ENCODE assay signal across 2 cellular contexts in the genomic region with DNA sequence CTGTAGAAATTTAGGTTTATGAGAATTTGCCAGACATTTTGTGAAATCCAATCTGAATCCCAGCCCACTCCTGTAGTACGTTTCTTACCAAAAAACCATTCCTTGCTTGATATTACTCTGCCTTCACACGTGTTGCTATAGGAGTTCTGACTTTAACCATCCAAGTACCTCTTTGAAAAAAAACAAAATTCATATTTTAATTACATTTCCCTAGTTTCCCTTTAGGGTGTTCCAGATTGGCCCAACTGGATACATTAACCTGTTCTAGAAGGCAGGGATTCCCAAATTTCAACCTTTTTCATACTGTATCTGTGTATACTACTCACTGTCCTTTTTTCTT.
TF ChIP-seq lines count a peak whose summit lies in the region.

No MANE protein-coding gene starts in this region.

TF ChIP-seq in SK-N-SH, 30 proteins besides CTCF, POLR2A, EP300 and RAD21 (continued from another document):
- TF ChIP-seq, protein P1, sequence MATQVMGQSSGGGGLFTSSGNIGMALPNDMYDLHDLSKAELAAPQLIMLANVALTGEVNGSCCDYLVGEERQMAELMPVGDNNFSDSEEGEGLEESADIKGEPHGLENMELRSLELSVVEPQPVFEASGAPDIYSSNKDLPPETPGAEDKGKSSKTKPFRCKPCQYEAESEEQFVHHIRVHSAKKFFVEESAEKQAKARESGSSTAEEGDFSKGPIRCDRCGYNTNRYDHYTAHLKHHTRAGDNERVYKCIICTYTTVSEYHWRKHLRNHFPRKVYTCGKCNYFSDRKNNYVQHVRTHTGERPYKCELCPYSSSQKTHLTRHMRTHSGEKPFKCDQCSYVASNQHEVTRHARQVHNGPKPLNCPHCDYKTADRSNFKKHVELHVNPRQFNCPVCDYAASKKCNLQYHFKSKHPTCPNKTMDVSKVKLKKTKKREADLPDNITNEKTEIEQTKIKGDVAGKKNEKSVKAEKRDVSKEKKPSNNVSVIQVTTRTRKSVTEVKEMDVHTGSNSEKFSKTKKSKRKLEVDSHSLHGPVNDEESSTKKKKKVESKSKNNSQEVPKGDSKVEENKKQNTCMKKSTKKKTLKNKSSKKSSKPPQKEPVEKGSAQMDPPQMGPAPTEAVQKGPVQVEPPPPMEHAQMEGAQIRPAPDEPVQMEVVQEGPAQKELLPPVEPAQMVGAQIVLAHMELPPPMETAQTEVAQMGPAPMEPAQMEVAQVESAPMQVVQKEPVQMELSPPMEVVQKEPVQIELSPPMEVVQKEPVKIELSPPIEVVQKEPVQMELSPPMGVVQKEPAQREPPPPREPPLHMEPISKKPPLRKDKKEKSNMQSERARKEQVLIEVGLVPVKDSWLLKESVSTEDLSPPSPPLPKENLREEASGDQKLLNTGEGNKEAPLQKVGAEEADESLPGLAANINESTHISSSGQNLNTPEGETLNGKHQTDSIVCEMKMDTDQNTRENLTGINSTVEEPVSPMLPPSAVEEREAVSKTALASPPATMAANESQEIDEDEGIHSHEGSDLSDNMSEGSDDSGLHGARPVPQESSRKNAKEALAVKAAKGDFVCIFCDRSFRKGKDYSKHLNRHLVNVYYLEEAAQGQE (IDR thresholded peaks at IDR 0.05; ENCODE audit: low read depth, low read length) = no peak
- no peak for TF ChIP-seq SMC3 (IDR thresholded peaks at IDR 0.05; ENCODE audit: low read depth, low read length)
- TF ChIP-seq, protein P2, sequence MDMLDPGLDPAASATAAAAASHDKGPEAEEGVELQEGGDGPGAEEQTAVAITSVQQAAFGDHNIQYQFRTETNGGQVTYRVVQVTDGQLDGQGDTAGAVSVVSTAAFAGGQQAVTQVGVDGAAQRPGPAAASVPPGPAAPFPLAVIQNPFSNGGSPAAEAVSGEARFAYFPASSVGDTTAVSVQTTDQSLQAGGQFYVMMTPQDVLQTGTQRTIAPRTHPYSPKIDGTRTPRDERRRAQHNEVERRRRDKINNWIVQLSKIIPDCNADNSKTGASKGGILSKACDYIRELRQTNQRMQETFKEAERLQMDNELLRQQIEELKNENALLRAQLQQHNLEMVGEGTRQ (IDR thresholded peaks at IDR 0.05; ENCODE audit: borderline replicate concordance, low read depth, low read length) = no peak
- no peak for TF ChIP-seq TCF12 (IDR thresholded peaks at IDR 0.05)
- no peak for TF ChIP-seq RCOR1 (IDR thresholded peaks at IDR 0.05; ENCODE audit: low read length)
- TF ChIP-seq, protein P3, sequence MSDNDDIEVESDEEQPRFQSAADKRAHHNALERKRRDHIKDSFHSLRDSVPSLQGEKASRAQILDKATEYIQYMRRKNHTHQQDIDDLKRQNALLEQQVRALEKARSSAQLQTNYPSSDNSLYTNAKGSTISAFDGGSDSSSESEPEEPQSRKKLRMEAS (IDR thresholded peaks at IDR 0.05; ENCODE audit: low read depth) = no peak
- no peak for TF ChIP-seq FOXM1 (IDR thresholded peaks at IDR 0.05; ENCODE audit: low read depth)
- TF ChIP-seq EZH2phosphoT487 (IDR thresholded peaks at IDR 0.05; ENCODE audit: borderline replicate concordance, low read depth) = no peak
- TF ChIP-seq POLR2AphosphoS5 (IDR thresholded peaks at IDR 0.05; ENCODE audit: low read depth, low read length) = no peak
- TF ChIP-seq GATA2 (CRISPR knock-in tag; IDR thresholded peaks at IDR 0.05) = no peak
- no peak for TF ChIP-seq NFIC (IDR thresholded peaks at IDR 0.05; ENCODE audit: borderline replicate concordance)
- TF ChIP-seq YY1 (IDR thresholded peaks at IDR 0.05; ENCODE audit: low read depth) = no peak
- TF ChIP-seq, protein P4, sequence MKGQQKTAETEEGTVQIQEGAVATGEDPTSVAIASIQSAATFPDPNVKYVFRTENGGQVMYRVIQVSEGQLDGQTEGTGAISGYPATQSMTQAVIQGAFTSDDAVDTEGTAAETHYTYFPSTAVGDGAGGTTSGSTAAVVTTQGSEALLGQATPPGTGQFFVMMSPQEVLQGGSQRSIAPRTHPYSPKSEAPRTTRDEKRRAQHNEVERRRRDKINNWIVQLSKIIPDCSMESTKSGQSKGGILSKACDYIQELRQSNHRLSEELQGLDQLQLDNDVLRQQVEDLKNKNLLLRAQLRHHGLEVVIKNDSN (IDR thresholded peaks at IDR 0.05; ENCODE audit: borderline replicate concordance, low read depth) = no peak

TF ChIP-seq in SK-N-SH treated with all-trans-retinoic acid at 6 μM for 48 hours, 23 proteins besides CTCF, POLR2A, EP300 and RAD21 (continued from another document):
- TF ChIP-seq, protein P5, sequence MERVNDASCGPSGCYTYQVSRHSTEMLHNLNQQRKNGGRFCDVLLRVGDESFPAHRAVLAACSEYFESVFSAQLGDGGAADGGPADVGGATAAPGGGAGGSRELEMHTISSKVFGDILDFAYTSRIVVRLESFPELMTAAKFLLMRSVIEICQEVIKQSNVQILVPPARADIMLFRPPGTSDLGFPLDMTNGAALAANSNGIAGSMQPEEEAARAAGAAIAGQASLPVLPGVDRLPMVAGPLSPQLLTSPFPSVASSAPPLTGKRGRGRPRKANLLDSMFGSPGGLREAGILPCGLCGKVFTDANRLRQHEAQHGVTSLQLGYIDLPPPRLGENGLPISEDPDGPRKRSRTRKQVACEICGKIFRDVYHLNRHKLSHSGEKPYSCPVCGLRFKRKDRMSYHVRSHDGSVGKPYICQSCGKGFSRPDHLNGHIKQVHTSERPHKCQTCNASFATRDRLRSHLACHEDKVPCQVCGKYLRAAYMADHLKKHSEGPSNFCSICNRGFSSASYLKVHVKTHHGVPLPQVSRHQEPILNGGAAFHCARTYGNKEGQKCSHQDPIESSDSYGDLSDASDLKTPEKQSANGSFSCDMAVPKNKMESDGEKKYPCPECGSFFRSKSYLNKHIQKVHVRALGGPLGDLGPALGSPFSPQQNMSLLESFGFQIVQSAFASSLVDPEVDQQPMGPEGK (CRISPR knock-in tag; IDR thresholded peaks at IDR 0.05; ENCODE audit: borderline replicate concordance) = no peak
- TF ChIP-seq GLIS3 (CRISPR knock-in tag; IDR thresholded peaks at IDR 0.05) (no peak), ZC3H10 (CRISPR knock-in tag; IDR thresholded peaks at IDR 0.05) (no peak), ZNF70 (CRISPR knock-in tag; IDR thresholded peaks at IDR 0.05) (no peak), OSR1 (CRISPR knock-in tag; IDR thresholded peaks at IDR 0.05) (no peak), TOX (CRISPR knock-in tag; IDR thresholded peaks at IDR 0.05; ENCODE audit: borderline replicate concordance) (no peak), ZNF565 (CRISPR knock-in tag; conservative IDR thresholded peaks at IDR 0.05; ENCODE audit: low read depth) (no peak), PPARA (CRISPR knock-in tag; IDR thresholded peaks at IDR 0.05; ENCODE audit: borderline replicate concordance) (no peak), RARB (CRISPR knock-in tag; IDR thresholded peaks at IDR 0.05) (no peak), BACH2 (CRISPR knock-in tag; IDR thresholded peaks at IDR 0.05; ENCODE audit: borderline replicate concordance) (no peak), ISL1 (CRISPR knock-in tag; IDR thresholded peaks at IDR 0.05) (no peak)
- TF ChIP-seq, protein P6, sequence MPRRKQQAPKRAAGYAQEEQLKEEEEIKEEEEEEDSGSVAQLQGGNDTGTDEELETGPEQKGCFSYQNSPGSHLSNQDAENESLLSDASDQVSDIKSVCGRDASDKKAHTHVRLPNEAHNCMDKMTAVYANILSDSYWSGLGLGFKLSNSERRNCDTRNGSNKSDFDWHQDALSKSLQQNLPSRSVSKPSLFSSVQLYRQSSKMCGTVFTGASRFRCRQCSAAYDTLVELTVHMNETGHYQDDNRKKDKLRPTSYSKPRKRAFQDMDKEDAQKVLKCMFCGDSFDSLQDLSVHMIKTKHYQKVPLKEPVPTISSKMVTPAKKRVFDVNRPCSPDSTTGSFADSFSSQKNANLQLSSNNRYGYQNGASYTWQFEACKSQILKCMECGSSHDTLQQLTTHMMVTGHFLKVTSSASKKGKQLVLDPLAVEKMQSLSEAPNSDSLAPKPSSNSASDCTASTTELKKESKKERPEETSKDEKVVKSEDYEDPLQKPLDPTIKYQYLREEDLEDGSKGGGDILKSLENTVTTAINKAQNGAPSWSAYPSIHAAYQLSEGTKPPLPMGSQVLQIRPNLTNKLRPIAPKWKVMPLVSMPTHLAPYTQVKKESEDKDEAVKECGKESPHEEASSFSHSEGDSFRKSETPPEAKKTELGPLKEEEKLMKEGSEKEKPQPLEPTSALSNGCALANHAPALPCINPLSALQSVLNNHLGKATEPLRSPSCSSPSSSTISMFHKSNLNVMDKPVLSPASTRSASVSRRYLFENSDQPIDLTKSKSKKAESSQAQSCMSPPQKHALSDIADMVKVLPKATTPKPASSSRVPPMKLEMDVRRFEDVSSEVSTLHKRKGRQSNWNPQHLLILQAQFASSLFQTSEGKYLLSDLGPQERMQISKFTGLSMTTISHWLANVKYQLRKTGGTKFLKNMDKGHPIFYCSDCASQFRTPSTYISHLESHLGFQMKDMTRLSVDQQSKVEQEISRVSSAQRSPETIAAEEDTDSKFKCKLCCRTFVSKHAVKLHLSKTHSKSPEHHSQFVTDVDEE (CRISPR knock-in tag; IDR thresholded peaks at IDR 0.05) = no peak
- TF ChIP-seq, protein P7, sequence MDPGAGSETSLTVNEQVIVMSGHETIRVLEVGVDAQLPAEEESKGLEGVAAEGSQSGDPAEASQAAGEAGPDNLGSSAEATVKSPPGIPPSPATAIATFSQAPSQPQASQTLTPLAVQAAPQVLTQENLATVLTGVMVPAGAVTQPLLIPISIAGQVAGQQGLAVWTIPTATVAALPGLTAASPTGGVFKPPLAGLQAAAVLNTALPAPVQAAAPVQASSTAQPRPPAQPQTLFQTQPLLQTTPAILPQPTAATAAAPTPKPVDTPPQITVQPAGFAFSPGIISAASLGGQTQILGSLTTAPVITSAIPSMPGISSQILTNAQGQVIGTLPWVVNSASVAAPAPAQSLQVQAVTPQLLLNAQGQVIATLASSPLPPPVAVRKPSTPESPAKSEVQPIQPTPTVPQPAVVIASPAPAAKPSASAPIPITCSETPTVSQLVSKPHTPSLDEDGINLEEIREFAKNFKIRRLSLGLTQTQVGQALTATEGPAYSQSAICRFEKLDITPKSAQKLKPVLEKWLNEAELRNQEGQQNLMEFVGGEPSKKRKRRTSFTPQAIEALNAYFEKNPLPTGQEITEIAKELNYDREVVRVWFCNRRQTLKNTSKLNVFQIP (CRISPR knock-in tag; IDR thresholded peaks at IDR 0.05; ENCODE audit: borderline replicate concordance, low read depth) = no peak
- TF ChIP-seq, protein P8, sequence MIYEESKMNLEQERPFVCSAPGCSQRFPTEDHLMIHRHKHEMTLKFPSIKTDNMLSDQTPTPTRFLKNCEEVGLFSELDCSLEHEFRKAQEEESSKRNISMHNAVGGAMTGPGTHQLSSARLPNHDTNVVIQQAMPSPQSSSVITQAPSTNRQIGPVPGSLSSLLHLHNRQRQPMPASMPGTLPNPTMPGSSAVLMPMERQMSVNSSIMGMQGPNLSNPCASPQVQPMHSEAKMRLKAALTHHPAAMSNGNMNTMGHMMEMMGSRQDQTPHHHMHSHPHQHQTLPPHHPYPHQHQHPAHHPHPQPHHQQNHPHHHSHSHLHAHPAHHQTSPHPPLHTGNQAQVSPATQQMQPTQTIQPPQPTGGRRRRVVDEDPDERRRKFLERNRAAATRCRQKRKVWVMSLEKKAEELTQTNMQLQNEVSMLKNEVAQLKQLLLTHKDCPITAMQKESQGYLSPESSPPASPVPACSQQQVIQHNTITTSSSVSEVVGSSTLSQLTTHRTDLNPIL (CRISPR knock-in tag; IDR thresholded peaks at IDR 0.05; ENCODE audit: low read depth) = no peak
